ENCODE assay signal across 1 cellular context in the genomic region with DNA sequence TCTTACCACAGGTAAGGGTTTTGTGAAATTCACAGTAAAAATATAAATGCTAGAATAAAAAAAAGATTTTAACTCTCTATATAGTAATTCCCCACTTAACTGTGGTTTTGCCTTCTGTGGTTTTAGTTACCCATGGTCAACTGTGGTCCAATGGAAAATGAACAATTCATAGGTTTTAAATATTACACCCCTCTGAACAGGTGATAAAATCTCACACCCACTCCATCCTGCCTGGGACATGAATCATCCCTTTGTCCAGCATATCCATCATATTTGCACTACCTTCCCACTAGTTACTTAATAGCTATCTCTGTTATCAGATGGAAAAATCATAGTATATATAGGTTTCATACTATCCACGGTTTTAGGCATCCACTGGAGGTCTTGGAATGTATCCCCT.
TF ChIP-seq lines count a peak whose summit lies in the region.

No MANE protein-coding gene starts in this region.

TF ChIP-seq in HepG2, 621 proteins besides CTCF, POLR2A, EP300 and RAD21:
- TF ChIP-seq ZNF256 (CRISPR knock-in tag; conservative IDR thresholded peaks at IDR 0.05) (no peak), ZFP1 (CRISPR knock-in tag; IDR thresholded peaks at IDR 0.05) (no peak), NR1H2 (CRISPR knock-in tag; IDR thresholded peaks at IDR 0.05; ENCODE audit: borderline replicate concordance, low read depth) (no peak), HNRNPUL1 (IDR thresholded peaks at IDR 0.05; ENCODE audit: low read depth, low read length) (no peak), SOX13 (IDR thresholded peaks at IDR 0.05) (no peak), SOX13 (CRISPR knock-in tag; conservative IDR thresholded peaks at IDR 0.05 in 1 of 2, IDR thresholded peaks at IDR 0.05 in 1 of 2) (no peak), KLF9 (CRISPR knock-in tag; IDR thresholded peaks at IDR 0.05; ENCODE audit: low read depth) (no peak), ZNF232 (CRISPR knock-in tag; IDR thresholded peaks at IDR 0.05; ENCODE audit: borderline replicate concordance) (no peak), CHD4 (IDR thresholded peaks at IDR 0.05; ENCODE audit: borderline replicate concordance, low read length) (no peak)
TF ChIP-seq in HepG2: peak in this region for 0.
